18 cellular contexts compared by ENCODE assay signal in genomic region chr15:69060744-69061143, GRCh38. TPM values are rescaled to one million over a fixed set of nuclear protein-coding genes. Genes with fewer than 3 reads are reported as not detected.
A peak's percentile ranks its signal among the peaks of the same experiment; 100 is the strongest.
DNase-seq lines count a peak whose midpoint lies in the region; FAIRE-seq and TF ChIP-seq lines count a peak whose summit lies in the region.
"Had no signal": no experiment of that assay in that cellular context is flagged by ENCODE, and none has a peak within 500 bp of the region (broad histone marks: within the 10 kb centered on the region; RNA-seq: fewer than 3 reads in every experiment).

No MANE protein-coding gene starts in this region.

- H2AFZ ChIP-seq in endothelial cell of umbilical vein (ENCODE audit: low read depth, low read length): no peak overlapping the region
- H2AFZ ChIP-seq: hepatocyte had no signal

- H3F3A ChIP-seq in DOHH2 (ENCODE audit: control insufficient read depth, insufficient read depth): no peaks in the 10 kb centered on the region

- BruUV-seq in endothelial cell of umbilical vein (replicated peaks; lab: Mats Ljungman, UMichigan): no TSS peak

- H3K9ac ChIP-seq in endothelial cell of umbilical vein (replicated peaks; ENCODE audit: extremely low read depth, insufficient read depth, low read length): no peak overlapping the region

- CTCF ChIA-PET in activated CD4-positive, alpha-beta T cell treated with anti-CD3 and anti-CD28 coated beads, Interleukin-2, amount 10 ng/mL, durations not matched to agents 7 days and 5 days (lab: Charles Lee): no interaction called here
- CTCF ChIA-PET in endothelial cell of umbilical vein (lab: Charles Lee): no interaction called here

- no peak overlapping the region for H3K4me3 Mint-ChIP-seq in activated CD4-positive, alpha-beta T cell treated with anti-CD3 and anti-CD28 coated beads, Interleukin-2, amount 10 ng/mL, durations not matched to agents 24 days and 14 days
- H3K4me3 Mint-ChIP-seq in activated CD4-positive, alpha-beta T cell treated with anti-CD3 and anti-CD28 coated beads, Interleukin-2, amount 10 ng/mL, durations not matched to agents 7 days and 5 days: no peak overlapping the region
- H3K4me3 Mint-ChIP-seq: brain had no signal

- H3K9me3 ChIP-seq in DOHH2 (ENCODE audit: control insufficient read depth, insufficient read depth, low read length) (no peaks in the 10 kb centered on the region), endothelial cell of umbilical vein (replicated peaks; ENCODE audit: control insufficient read depth, insufficient read depth, low read length) (no peaks in the 10 kb centered on the region), ovary (no peaks in the 10 kb centered on the region)
- H3K9me3 ChIP-seq: pancreas, Peyer's patch, vagina had no signal

- H3K27ac Mint-ChIP-seq in activated CD4-positive, alpha-beta T cell treated with anti-CD3 and anti-CD28 coated beads, Interleukin-2, amount 10 ng/mL, durations not matched to agents 24 days and 14 days: no peak overlapping the region
- H3K27ac Mint-ChIP-seq in activated CD4-positive, alpha-beta T cell treated with anti-CD3 and anti-CD28 coated beads, Interleukin-2, amount 10 ng/mL, durations not matched to agents 7 days and 5 days: peak overlapping the region; percentile 52
- H3K27ac Mint-ChIP-seq: activated T-helper 2 cell treated with anti-CD3 and anti-CD28 coated beads, Interferon-gamma antibody, Interleukin-2, Interleukin-4, amounts not matched to agents 10 μg/mL and 5 μg/mL and 100 μg/mL, durations not matched to agents 14 hours and 24 hours and 36 hours had no signal

- H3K4me1 ChIP-seq in DOHH2 (ENCODE audit: control insufficient read depth, low read length) (peaks cover 21% of the 10 kb centered on the region), endothelial cell of umbilical vein (ENCODE audit: control insufficient read depth, extremely low read depth, insufficient read depth, low read length) (peaks cover 12% of the 10 kb centered on the region), ovary (ENCODE audit: insufficient read depth) (peaks cover 7% of the 10 kb centered on the region)
- H3K4me1 ChIP-seq: pancreas had no signal

- H3K27me3 Mint-ChIP-seq in activated CD4-positive, alpha-beta T cell treated with anti-CD3 and anti-CD28 coated beads, Interleukin-2, amount 10 ng/mL, durations not matched to agents 24 days and 14 days: peaks cover 7% of the 10 kb centered on the region
- no peaks in the 10 kb centered on the region for H3K27me3 Mint-ChIP-seq in activated CD4-positive, alpha-beta T cell treated with anti-CD3 and anti-CD28 coated beads, Interleukin-2, amount 10 ng/mL, durations not matched to agents 7 days and 5 days

- H3K9me1 ChIP-seq in endothelial cell of umbilical vein (replicated peaks; ENCODE audit: control insufficient read depth, extremely low read depth, insufficient read depth, low read length): no peaks in the 10 kb centered on the region

- peak; percentile 59 for FAIRE-seq in endothelial cell of umbilical vein (lab: Jason Lieb, UNC)
- FAIRE-seq in frontal cortex (lab: Jason Lieb, UNC): no peak
- FAIRE-seq: pancreas had no signal

- no peaks in the 10 kb centered on the region for H3K9me2 ChIP-seq in DOHH2 (replicated peaks; ENCODE audit: control insufficient read depth, low read length)

- H3K4me1 Mint-ChIP-seq in activated CD4-positive, alpha-beta T cell treated with anti-CD3 and anti-CD28 coated beads, Interleukin-2, amount 10 ng/mL, durations not matched to agents 24 days and 14 days: peaks cover 10% of the 10 kb centered on the region
- peaks cover 23% of the 10 kb centered on the region for H3K4me1 Mint-ChIP-seq in activated CD4-positive, alpha-beta T cell treated with anti-CD3 and anti-CD28 coated beads, Interleukin-2, amount 10 ng/mL, durations not matched to agents 7 days and 5 days

- TF ChIP-seq EP300 in ovary (IDR thresholded peaks at IDR 0.05): no peak

- no peaks in the 10 kb centered on the region for H3K9me3 Mint-ChIP-seq in activated CD4-positive, alpha-beta T cell treated with anti-CD3 and anti-CD28 coated beads, Interleukin-2, amount 10 ng/mL, durations not matched to agents 24 days and 14 days
- no peaks in the 10 kb centered on the region for H3K9me3 Mint-ChIP-seq in activated CD4-positive, alpha-beta T cell treated with anti-CD3 and anti-CD28 coated beads, Interleukin-2, amount 10 ng/mL, durations not matched to agents 7 days and 5 days
- H3K9me3 Mint-ChIP-seq: activated T-helper 2 cell treated with anti-CD3 and anti-CD28 coated beads, Interferon-gamma antibody, Interleukin-2, Interleukin-4, amounts not matched to agents 10 μg/mL and 5 μg/mL and 100 μg/mL, durations not matched to agents 14 hours and 24 hours and 36 hours had no signal

- TF ChIP-seq POLR2A in endothelial cell of umbilical vein (IDR thresholded peaks at IDR 0.05; ENCODE audit: low read depth, low read length) (no peak), ovary (IDR thresholded peaks at IDR 0.05) (no peak)

- H3K4me2 ChIP-seq in DOHH2 (ENCODE audit: low read length): peak overlapping the region; percentile 35; the same call in 1 of the 2 replicates
- no peak overlapping the region for H3K4me2 ChIP-seq in endothelial cell of umbilical vein (ENCODE audit: insufficient read depth, low read length)
- H3K4me2 ChIP-seq: hepatocyte had no signal

- H3K27ac ChIP-seq in DOHH2 (ENCODE audit: low read depth, low read length): no peak overlapping the region
- H3K27ac ChIP-seq in endothelial cell of umbilical vein (ENCODE audit: insufficient read depth, low read depth, low read length): no peak overlapping the region
- H3K27ac ChIP-seq in ovary: no peak overlapping the region
- H3K27ac ChIP-seq: dorsolateral prefrontal cortex, hepatocyte, pancreas, vagina, WERI-Rb-1 had no signal

- H4K20me1 ChIP-seq in DOHH2 (ENCODE audit: control insufficient read depth, insufficient read depth, low read depth, low read length) (peaks cover 3% of the 10 kb centered on the region; the same call in 1 of the 2 replicates), endothelial cell of umbilical vein (replicated peaks; ENCODE audit: control insufficient read depth, extremely low read depth, insufficient read depth, low read length) (no peaks in the 10 kb centered on the region)

- dilution Hi-C loops in endothelial cell of umbilical vein (cut with MboI; ENCODE audit: extremely low pct_ligation_motif_present, low sequenced_read_pairs): no loop called here

- H3K4me3 ChIP-seq in DOHH2 (ENCODE audit: low read length): no peak overlapping the region
- H3K4me3 ChIP-seq in endothelial cell of umbilical vein (replicated peaks in 1 of 3; ENCODE audit: insufficient read depth in 1 of 3, low read depth in 1 of 3, low read length in 3 of 3): no peak overlapping the region
- H3K4me3 ChIP-seq in ovary: no peak overlapping the region
- H3K4me3 ChIP-seq: dorsolateral prefrontal cortex, hepatocyte, pancreas, Peyer's patch, vagina had no signal

- H3K36me3 ChIP-seq in DOHH2 (ENCODE audit: control insufficient read depth, low read length) (no peaks in the 10 kb centered on the region), endothelial cell of umbilical vein (ENCODE audit: control insufficient read depth in 2 of 2, extremely low read depth in 1 of 2, insufficient read depth in 2 of 2, low read length in 2 of 2) (no peaks in the 10 kb centered on the region), ovary (no peaks in the 10 kb centered on the region)
- H3K36me3 ChIP-seq: pancreas, Peyer's patch, vagina, WERI-Rb-1 had no signal

- WGBS in ovary, 3 donors: 47 to 67% (median 64%) methylated on average over 4 of the region's 4 CpGs

- POLR2A ChIA-PET in activated CD4-positive, alpha-beta T cell treated with anti-CD3 and anti-CD28 coated beads, Interleukin-2, amount 10 ng/mL, durations not matched to agents 7 days and 5 days (lab: Charles Lee): no interaction called here
- POLR2A ChIA-PET in endothelial cell of umbilical vein (lab: Charles Lee): no interaction called here

- peak; percentile 64 for DNase-seq in activated CD4-positive, alpha-beta T cell treated with anti-CD3 and anti-CD28 coated beads, Interleukin-2, amount 10 ng/mL, durations not matched to agents 24 days and 14 days
- DNase-seq in activated CD4-positive, alpha-beta T cell treated with anti-CD3 and anti-CD28 coated beads, Interleukin-2, amount 50 U/mL, for 4 hours: no peak
- DNase-seq in activated CD4-positive, alpha-beta T cell treated with anti-CD3 and anti-CD28 coated beads, Interleukin-2, amount 10 ng/mL, durations not matched to agents 7 days and 5 days: no peak
- DNase-seq in endothelial cell of umbilical vein (ENCODE audit: low read depth, low spot score) (no peak), ovary (no peak), DMS53 (lab: John Stamatoyannopoulos, UW) (no peak), frontal cortex (ENCODE audit: low spot score in 2 of 2) (no peak)
- DNase-seq: ACHN, dorsolateral prefrontal cortex, NCI-H2029 treated with DMSO at 0.1 percent for 48 hours, WERI-Rb-1 had no signal

- no peak for TF ChIP-seq CTCF in DOHH2 (IDR thresholded peaks at IDR 0.05; ENCODE audit: low read depth, low read length, poor library complexity, severe bottlenecking)
- TF ChIP-seq CTCF in endothelial cell of umbilical vein (IDR thresholded peaks at IDR 0.05; ENCODE audit: extremely low read depth in 1 of 2, insufficient read depth in 1 of 2, low read depth in 1 of 2, low read length in 2 of 2): no peak
- TF ChIP-seq CTCF in ovary (IDR thresholded peaks at IDR 0.05): no peak

- no peaks in the 10 kb centered on the region for H3K27me3 ChIP-seq in DOHH2 (ENCODE audit: control insufficient read depth, low read length)
- H3K27me3 ChIP-seq in endothelial cell of umbilical vein (ENCODE audit: control insufficient read depth in 2 of 2, insufficient read depth in 2 of 2, low read length in 2 of 2): peaks cover 0 to 6% of the 10 kb centered on the region in 2 experiments
- H3K27me3 ChIP-seq in ovary: no peaks in the 10 kb centered on the region
- H3K27me3 ChIP-seq: pancreas, Peyer's patch, vagina had no signal

- intact Hi-C loops in activated CD4-positive, alpha-beta T cell treated with anti-CD3 and anti-CD28 coated beads, Interleukin-2, amount 10 ng/mL, durations not matched to agents 24 days and 14 days (cut with micrococcal nuclease): loop anchor here (1.0 kb wide), 1 partner anchor 205 kb away; no protein-coding TSS in a partner anchor
- intact Hi-C loops in endothelial cell of umbilical vein (cut with micrococcal nuclease) (loop anchor here (2.0 kb wide), 1 partner anchor 94 kb away; no protein-coding TSS in a partner anchor), ovary (cut with DNase I) (loop anchor here in 1 of 4 donors (10.0 kb wide), 1 partner anchor 204 kb away; no protein-coding TSS in a partner anchor)

- no peaks in the 10 kb centered on the region for H3K79me2 ChIP-seq in DOHH2 (ENCODE audit: control insufficient read depth, low read length)
- no peaks in the 10 kb centered on the region for H3K79me2 ChIP-seq in endothelial cell of umbilical vein (ENCODE audit: control insufficient read depth, insufficient read depth, low read length)
- H3K79me2 ChIP-seq: hepatocyte had no signal

- H3K36me3 Mint-ChIP-seq in activated CD4-positive, alpha-beta T cell treated with anti-CD3 and anti-CD28 coated beads, Interleukin-2, amount 10 ng/mL, durations not matched to agents 24 days and 14 days (ENCODE audit: low read depth): no peaks in the 10 kb centered on the region
- no peaks in the 10 kb centered on the region for H3K36me3 Mint-ChIP-seq in activated CD4-positive, alpha-beta T cell treated with anti-CD3 and anti-CD28 coated beads, Interleukin-2, amount 10 ng/mL, durations not matched to agents 7 days and 5 days (ENCODE audit: low read depth)
- H3K36me3 Mint-ChIP-seq: brain had no signal

RNA-seq across cellular contexts. Expression of gene NOX5, which starts 46.2 kb away (rescaled TPM):
- total RNA-seq in activated CD4-positive, alpha-beta T cell treated with anti-CD3 and anti-CD28 coated beads, Interleukin-2, amount 10 ng/mL, durations not matched to agents 24 days and 14 days: not detected in 2 replicates
- not detected for total RNA-seq in activated CD4-positive, alpha-beta T cell treated with anti-CD3 and anti-CD28 coated beads, Interleukin-2, amount 10 ng/mL, durations not matched to agents 7 days and 5 days
- total RNA-seq in endothelial cell of umbilical vein (0.07 TPM in 1 of 2 replicates, not detected in the other), ovary (1 to 10 TPM in 1 of 7 donors, under 1 TPM in 5, not detected in 1; 0.10 to 1.5 (median 0.31) TPM), frontal cortex (under 0.01 TPM)
- polyA plus RNA-seq in endothelial cell of umbilical vein (0.08 and 0.14 TPM in 2 replicates), ovary (1 to 10 TPM in 1 of 2 donors, under 1 TPM in 1; 0.54 to 1.1 TPM)
- polyA plus RNA-seq in endothelial cell of umbilical vein (2011; cell fraction: cytosol; rRNA removed): 0.03 and 0.06 TPM in 2 replicates
- 0.33 and 0.53 TPM in 2 replicates for polyA plus RNA-seq in endothelial cell of umbilical vein (2011; cell fraction: nucleus; rRNA removed)
- polyA plus RNA-seq in endothelial cell of umbilical vein (2012): 0.09 and 0.12 TPM in 2 replicates
- polyA minus RNA-seq in endothelial cell of umbilical vein: 0.06 and 0.39 TPM in 2 replicates
- polyA minus RNA-seq in endothelial cell of umbilical vein (2011; cell fraction: cytosol; rRNA and poly(A)+ RNA removed): 0.61 TPM
- polyA minus RNA-seq in endothelial cell of umbilical vein (2011; cell fraction: nucleus; rRNA and poly(A)+ RNA removed): 0.10 and 0.19 TPM in 2 replicates
- total RNA-seq: activated T-helper 2 cell treated with anti-CD3 and anti-CD28 coated beads, Interferon-gamma antibody, Interleukin-2, Interleukin-4, amounts not matched to agents 10 μg/mL and 5 μg/mL and 100 μg/mL, durations not matched to agents 14 hours and 24 hours and 36 hours had no signal
- polyA plus RNA-seq: hepatocyte had no signal
